Comparison of ENCODE assay signal across 8 cellular contexts in genomic region chr12:110048242-110049027, GRCh38. TPM values are rescaled to one million over a fixed set of nuclear protein-coding genes. Genes with fewer than 3 reads are reported as not detected.
DNase-seq lines count a peak whose midpoint lies in the region; ATAC-seq and TF ChIP-seq lines count a peak whose summit lies in the region.

Gene C12orf76, minus strand, starts transcription at chr12:110048522. Its CDS starts 27 bp downstream, at chr12:110048495.

- peaks cover 17 to 21% of the 10 kb centered on the region in 2 donors for H3K4me1 ChIP-seq in duodenal mucosa (ENCODE audit: control insufficient read depth in 1 of 2, insufficient read depth in 2 of 2, low read length in 2 of 2)

- intact Hi-C loops in CD14-positive monocyte (cut with micrococcal nuclease), result loop anchor here in 1 of 2 donors (10.0 kb wide), 1 partner anchor 76 kb away; the partner anchor contains the start of gene IFT81
- intact Hi-C loops in lower leg skin (cut with DNase I; ENCODE audit: low total_unique reads), result no loop called here

- DNase-seq in CD14-positive monocyte (ENCODE audit: low spot score) (peak; percentile 96), NCI-H82 (lab: John Stamatoyannopoulos, UW) (peak; percentile 98), lower leg skin (ENCODE audit: low spot score in 2 of 2) (peak; percentile 93 to 97)
- peak; percentile 89 to 92 for DNase-seq in activated CD4-positive, alpha-beta T cell treated with anti-CD3 and anti-CD28 coated beads, Interleukin-2, amount 50 U/mL, for 48 hours
- DNase-seq in stimulated activated CD4-positive, alpha-beta T cell treated with anti-CD3 and anti-CD28 coated beads, Interleukin-4, amount 100 ng/mL, for 48 hours (ENCODE audit: low read depth in 2 of 2), result peak; percentile 79 to 86

- TF ChIP-seq CTCF in CD14-positive monocyte (IDR thresholded peaks at IDR 0.05) (no peak), lower leg skin (IDR thresholded peaks at IDR 0.05) (no peak)

- no peak for TF ChIP-seq POLR2A in lower leg skin (IDR thresholded peaks at IDR 0.05)

- peak within 1 kb of the TSS; percentile 96 to 100 (median 99) for H3K27ac Mint-ChIP-seq in CD14-positive monocyte

- H3K9me3 ChIP-seq in duodenal mucosa (ENCODE audit: control insufficient read depth in 1 of 2, low read length in 2 of 2), result no peaks in the 10 kb centered on the region

- no peaks in the 10 kb centered on the region for H3K9me3 Mint-ChIP-seq in CD14-positive monocyte

- H3K4me3 Mint-ChIP-seq in CD14-positive monocyte, result peak within 1 kb of the TSS; percentile 80 to 98

- peaks cover 4 to 10% of the 10 kb centered on the region in 2 donors for H3K36me3 Mint-ChIP-seq in CD14-positive monocyte

- peaks cover 30% of the 10 kb centered on the region for H3K4me1 Mint-ChIP-seq in CD14-positive monocyte

- ATAC-seq in GM19397 (IDR thresholded peaks at IDR 0.05; ENCODE audit: unreplicated experiment) (peak; percentile 98), HG03571 (IDR thresholded peaks at IDR 0.05; ENCODE audit: unreplicated experiment) (peak; percentile 98)

- H3K36me3 ChIP-seq in duodenal mucosa (ENCODE audit: control insufficient read depth in 1 of 2, insufficient read depth in 2 of 2, low read length in 2 of 2), result peaks cover 0 to 4% of the 10 kb centered on the region in 2 donors

- H3K9ac ChIP-seq in duodenal mucosa (ENCODE audit: low read depth in 1 of 2, low read length in 2 of 2), result peak within 1 kb of the TSS; percentile 58 to 70

- WGBS in lower leg skin, 2 donors, result 2% methylated on average over 42 to 46 of the region's 47 CpGs

- no peaks in the 10 kb centered on the region for H3K27me3 ChIP-seq in duodenal mucosa (ENCODE audit: control insufficient read depth in 1 of 2, insufficient read depth in 2 of 2, low read length in 2 of 2)

- peak within 1 kb of the TSS; percentile 72 to 95 for H3K4me3 ChIP-seq in duodenal mucosa (ENCODE audit: low read depth in 1 of 2, low read length in 2 of 2)
- H3K4me3 ChIP-seq in lower leg skin (ENCODE audit: low read depth, poor library complexity, severe bottlenecking), result peak within 1 kb of the TSS; percentile 70

- peak within 1 kb of the TSS; percentile 59 for H3K27ac ChIP-seq in duodenal mucosa (ENCODE audit: low read depth, low read length)

- no peaks in the 10 kb centered on the region for H3K27me3 Mint-ChIP-seq in CD14-positive monocyte (ENCODE audit: low read depth in 3 of 3)

RNA-seq across cellular contexts. Expression of gene C12orf76, which starts in this region (rescaled TPM):
- polyA plus RNA-seq in CD14-positive monocyte, result 10 to 100 TPM in 1 of 2 donors, 1 to 10 TPM in 1; 9.3 to 10.6 TPM
- total RNA-seq in lower leg skin, result 1 to 10 TPM; 4.2 to 10.0 (median 8.8) TPM

Comparison
In these comparisons a context has a peak if more than half of its experiments do, and no peak if none do; other contexts are left out.
1. Peak in every context shown above with its lines: DNase-seq, ATAC-seq, H3K4me3 ChIP-seq and H3K27ac ChIP-seq.